Comparison of ENCODE assay signal across 8 cellular contexts in the genomic region with DNA sequence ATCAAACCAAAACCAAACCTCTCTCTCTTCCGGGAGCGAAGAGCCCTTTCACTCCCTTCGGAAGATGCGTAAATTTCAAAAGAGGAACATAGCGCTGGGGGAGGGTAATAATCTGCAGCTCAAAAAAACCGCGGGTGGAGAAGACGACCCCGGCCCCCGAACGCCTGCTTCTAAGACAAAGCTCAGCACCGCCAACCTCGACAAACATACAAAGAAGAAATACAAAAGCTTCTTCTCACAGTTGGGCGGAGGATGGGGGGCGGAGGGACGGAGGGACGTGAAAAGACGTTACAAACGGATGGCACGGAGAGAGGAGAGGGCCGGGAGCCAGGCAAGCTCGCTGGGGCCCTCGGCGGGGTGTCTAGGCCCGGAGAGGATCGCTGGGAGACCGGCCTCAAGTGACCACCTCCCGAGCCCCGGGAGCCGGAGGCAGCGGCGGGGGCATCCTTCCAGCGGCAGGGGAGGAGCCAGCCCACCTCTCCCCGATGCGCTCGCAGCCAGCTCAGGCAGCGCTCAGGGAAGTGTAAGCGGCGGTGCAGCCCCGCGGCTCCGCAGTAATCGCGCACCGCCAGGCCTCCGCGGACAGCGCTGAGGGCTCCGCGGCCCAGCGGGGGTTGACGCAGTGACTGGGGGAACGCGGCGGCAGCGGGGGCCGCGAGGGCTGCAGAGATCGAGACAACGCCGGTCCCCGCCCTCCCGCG. TPM values are rescaled to one million over a fixed set of nuclear protein-coding genes. Genes with fewer than 3 reads are reported as not detected.
DNase-seq lines count a peak whose midpoint lies in the region; ATAC-seq and TF ChIP-seq lines count a peak whose summit lies in the region.

No MANE protein-coding gene starts in this region.

- no peaks in the 10 kb centered on the region for H3K36me3 ChIP-seq in PC-9 (ENCODE audit: low read depth)

- DNase-seq in PC-9 (peak in 1 of 2 experiments; percentile 36), globus pallidus (ENCODE audit: low spot score) (peak; percentile 22), nucleus accumbens (lab: John Stamatoyannopoulos, UW) (peak in 44 of 56 donors; percentile 6 to 65 (median 40)), ureter (ENCODE audit: low spot score) (peak; percentile 50)
- peak; percentile 50 for DNase-seq in activated naive CD4-positive, alpha-beta T cell treated with Interleukin-2 at 50 U/mL for 16 hours

- peaks cover 53% of the 10 kb centered on the region for H3K79me2 ChIP-seq in PC-9 (ENCODE audit: low read depth)

- peak overlapping the region; percentile 84 for H3K27ac ChIP-seq in C4-2B
- peak overlapping the region; percentile 71 for H3K27ac ChIP-seq in PC-9

- H3F3A ChIP-seq in PC-9 (ENCODE audit: insufficient read depth, low read depth) = peaks cover 25% of the 10 kb centered on the region; the same call in 1 of the 2 replicates

- H2AFZ ChIP-seq in PC-9 = peak overlapping the region; percentile 82

- H3K9me3 ChIP-seq in PC-9 (ENCODE audit: insufficient read depth, low read depth) = no peaks in the 10 kb centered on the region

- peaks cover 26% of the 10 kb centered on the region for H3K4me1 ChIP-seq in PC-9 (replicated peaks; ENCODE audit: insufficient read depth)

- peak overlapping the region; percentile 86 for H3K4me3 ChIP-seq in PC-9

- TF ChIP-seq CTCF in C4-2B (conservative IDR thresholded peaks at IDR 0.05) (no peak), PC-9 (conservative IDR thresholded peaks at IDR 0.05) (no peak)

- no TSS peak for BruUV-seq in PC-9 (replicated peaks; lab: Mats Ljungman, UMichigan)

- H3K27me3 ChIP-seq in PC-9 (ENCODE audit: insufficient read depth, low read depth) = no peaks in the 10 kb centered on the region

- intact Hi-C loops in PC-9 (cut with micrococcal nuclease; ENCODE audit: unreplicated experiment) = loop anchor here (1.0 to 10.0 kb wide), 6 partner anchors 175 to 1172 kb away; a partner anchor contains a TSS

- POLR2A ChIA-PET in PC-9 (lab: Charles Lee; ENCODE audit: unreplicated experiment) = interaction anchor here (0.5 to 0.6 kb wide), 2 partner anchors 175 to 307 kb away, joined by 5 to 10 read pairs; no protein-coding TSS in a partner anchor

- CTCF ChIA-PET in PC-9 (lab: Charles Lee) = interaction anchor here (0.5 to 0.9 kb wide), 7 partner anchors 10 to 1825 kb away, joined by 3 to 10 read pairs (median 4); no protein-coding TSS in a partner anchor

- ATAC-seq in GM19372 (IDR thresholded peaks at IDR 0.05; ENCODE audit: low read depth, unreplicated experiment) = peak; percentile 21
- ATAC-seq in HG03457 (IDR thresholded peaks at IDR 0.05; ENCODE audit: unreplicated experiment) = peak; percentile 6

- H3K9me2 ChIP-seq in PC-9 (ENCODE audit: insufficient read depth) = no peaks in the 10 kb centered on the region

- peaks cover 45% of the 10 kb centered on the region for H4K20me1 ChIP-seq in PC-9 (ENCODE audit: insufficient read depth)

- peak overlapping the region; percentile 99 for H3K4me2 ChIP-seq in PC-9

RNA-seq across cellular contexts. Expression of a gene that starts 0.8 kb away (rescaled TPM):
- 166 and 182 TPM in 2 replicates for total RNA-seq in PC-9 (2021)
- total RNA-seq in ureter = 108 TPM
